Comparison of ENCODE assay signal across 10 cellular contexts in genomic region chr1:50724626-50725286, GRCh38.
DNase-seq lines count a peak whose midpoint lies in the region; ATAC-seq, FAIRE-seq and TF ChIP-seq lines count a peak whose summit lies in the region.
"Had no signal": no experiment of that assay in that cellular context is flagged by ENCODE, and none has a peak within 500 bp of the region (broad histone marks: within the 10 kb centered on the region; RNA-seq: fewer than 3 reads in every experiment).

No MANE protein-coding gene starts in this region.

- 72 to 79% methylated on average over 4 of the region's 4 CpGs for WGBS in body of pancreas, 2 donors

- H3K4me3 ChIP-seq in colonic mucosa (no peak overlapping the region), HAP-1 (no peak overlapping the region), body of pancreas (no peak overlapping the region)
- H3K4me3 ChIP-seq: thoracic aorta had no signal

- no peaks in the 10 kb centered on the region for H3K36me3 ChIP-seq in colonic mucosa
- H3K36me3 ChIP-seq in HAP-1 (replicated peaks), result no peaks in the 10 kb centered on the region
- H3K36me3 ChIP-seq in body of pancreas (replicated peaks in 1 of 2; ENCODE audit: insufficient read depth in 1 of 2, low read depth in 2 of 2), result no peaks in the 10 kb centered on the region
- H3K36me3 ChIP-seq: thoracic aorta had no signal

- no peaks in the 10 kb centered on the region for H3K9me3 ChIP-seq in colonic mucosa
- no peaks in the 10 kb centered on the region for H3K9me3 ChIP-seq in HAP-1
- H3K9me3 ChIP-seq in body of pancreas, result no peaks in the 10 kb centered on the region
- H3K9me3 ChIP-seq: thoracic aorta had no signal

- intact Hi-C loops in colonic mucosa (cut with DNase I) (no loop called here), body of pancreas (cut with DNase I) (no loop called here)

- TF ChIP-seq CTCF in colonic mucosa (IDR thresholded peaks at IDR 0.05) (no peak), body of pancreas (IDR thresholded peaks at IDR 0.05) (no peak)

- DNase-seq in GM12892 (ENCODE audit: insufficient read length) (no peak), dermis microvascular lymphatic vessel endothelial cell (ENCODE audit: low read depth in 2 of 2) (peak; percentile 7 to 36), colonic mucosa (no peak), HAP-1 (ENCODE audit: low spot score in 2 of 2) (no peak), NCI-H187 treated with DMSO at 0.1 percent for 48 hours (lab: John Stamatoyannopoulos, UW) (no peak), body of pancreas (no peak)
- DNase-seq: effector memory CD4-positive, alpha-beta T cell had no signal

- peak; percentile 88 for ATAC-seq in GM21447 (IDR thresholded peaks at IDR 0.05; ENCODE audit: unreplicated experiment)
- peak; percentile 85 for ATAC-seq in HG03565 (IDR thresholded peaks at IDR 0.05; ENCODE audit: unreplicated experiment)
- no peak for ATAC-seq in body of pancreas

- no peak overlapping the region for H3K9ac ChIP-seq in colonic mucosa (ENCODE audit: low read depth in 2 of 2, low read length in 2 of 2)

- H3K27me3 ChIP-seq in colonic mucosa, result no peaks in the 10 kb centered on the region
- no peaks in the 10 kb centered on the region for H3K27me3 ChIP-seq in HAP-1 (ENCODE audit: low read depth)
- H3K27me3 ChIP-seq in body of pancreas, result no peaks in the 10 kb centered on the region

- TF ChIP-seq POLR2A in GM12892 (IDR thresholded peaks at IDR 0.05; ENCODE audit: low read depth, low read length) (no peak), body of pancreas (IDR thresholded peaks at IDR 0.05) (no peak)

- in situ Hi-C loops in HAP-1 (cut with MboI; ENCODE audit: low sequenced_read_pairs), result no loop called here

- H3K4me1 ChIP-seq in colonic mucosa, result no peaks in the 10 kb centered on the region
- H3K4me1 ChIP-seq in HAP-1, result no peaks in the 10 kb centered on the region
- H3K4me1 ChIP-seq in body of pancreas, result no peaks in the 10 kb centered on the region

- FAIRE-seq in GM12892 (lab: Jason Lieb, UNC), result peak; percentile 46

- H3K27ac ChIP-seq in colonic mucosa, result no peak overlapping the region
- no peak overlapping the region for H3K27ac ChIP-seq in body of pancreas
- H3K27ac ChIP-seq: thoracic aorta had no signal

Comparison
In these comparisons a context has a peak if more than half of its experiments do, and no peak if none do; other contexts are left out.
1. DNase-seq: peak in dermis microvascular lymphatic vessel endothelial cell (2 of 2); none in GM12892 (single experiment), colonic mucosa (single experiment), HAP-1 (0 of 2), NCI-H187 treated with DMSO at 0.1 percent for 48 hours (single experiment) and body of pancreas (0 of 4).